24 cellular contexts compared by ENCODE assay signal in the genomic region with DNA sequence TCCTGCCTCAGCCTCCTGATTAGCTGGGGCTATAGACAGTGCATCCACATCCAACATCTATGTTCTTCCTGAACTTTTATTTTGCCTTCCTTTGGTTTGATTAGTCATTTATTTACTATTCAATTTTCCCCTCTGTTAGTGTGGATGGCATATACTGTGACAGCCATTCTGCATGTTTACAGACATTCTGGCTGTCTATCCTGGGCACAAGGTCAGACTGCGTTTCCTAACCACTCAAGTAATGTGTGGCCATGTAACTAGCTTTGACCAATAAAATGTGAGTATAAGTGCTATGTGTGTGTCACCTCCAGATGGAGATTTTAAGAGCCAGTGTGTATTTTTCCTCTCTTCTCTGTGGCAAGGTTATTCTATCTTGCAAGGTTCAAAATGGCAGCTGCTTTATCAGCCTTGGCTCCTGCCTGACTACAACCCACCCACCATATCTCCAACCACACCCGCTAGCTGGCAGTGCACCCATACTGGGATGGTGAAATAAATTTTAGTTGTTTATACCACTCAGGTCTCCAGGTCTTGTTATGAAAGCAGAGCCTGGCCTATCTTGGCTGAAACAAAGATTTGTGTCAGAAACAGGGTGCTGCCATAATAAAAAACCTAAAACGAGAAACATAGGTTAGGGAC. TPM values are rescaled to one million over a fixed set of nuclear protein-coding genes. Genes with fewer than 3 reads are reported as not detected.
"Had no signal": no experiment of that assay in that cellular context is flagged by ENCODE, and none has a peak within 500 bp of the region (broad histone marks: within the 10 kb centered on the region; RNA-seq: fewer than 3 reads in every experiment).

No MANE protein-coding gene starts in this region.

- DNase-seq: effector CD4-positive, alpha-beta T cell; endodermal cell; gastrocnemius medialis; glutamatergic neuron; immature natural killer cell; left ventricle myocardium inferior; lower lobe of right lung; nephron progenitor cell; stimulated activated CD4-positive, alpha-beta T cell treated with anti-CD3 and anti-CD28 coated beads, Interleukin-2, amount 100 ng/mL, for 48 hours; stimulated activated naive CD8-positive, alpha-beta T cell treated with anti-CD3 and anti-CD28 coated beads, Interleukin-15, Interleukin-2, amounts not matched to agents 100 U/mL and 50 U/mL, for 24 hours; thyroid gland had no signal

- H3K4me3 Mint-ChIP-seq: endodermal cell; immature natural killer cell; memory B cell; mesothelial cell of epicardium; nephron progenitor cell; stimulated activated effector memory CD8-positive, alpha-beta T cell treated with anti-CD3 and anti-CD28 coated beads, Interleukin-12 subunit alpha, Interleukin-12 subunit beta, amount 100 ng/mL, for 72 hours; type B pancreatic cell had no signal

- H3K4me1 ChIP-seq: left ventricle myocardium inferior, lower lobe of right lung, suprapubic skin, thyroid gland had no signal

- H3K27ac ChIP-seq: coronary artery, gastrocnemius medialis, left ventricle myocardium inferior, lower lobe of right lung, neutrophil, right atrium auricular region, suprapubic skin, thyroid gland had no signal

- H3K9me3 ChIP-seq: gastrocnemius medialis, left ventricle myocardium inferior, lower lobe of right lung, neutrophil, right atrium auricular region, suprapubic skin, thyroid gland had no signal

- H3K27ac Mint-ChIP-seq: endodermal cell; immature natural killer cell; memory B cell; mesothelial cell of epicardium; nephron progenitor cell; stimulated activated effector memory CD8-positive, alpha-beta T cell treated with anti-CD3 and anti-CD28 coated beads, Interleukin-12 subunit alpha, Interleukin-12 subunit beta, amount 100 ng/mL, for 72 hours; type B pancreatic cell had no signal

- H3K36me3 ChIP-seq: gastrocnemius medialis, left ventricle myocardium inferior, lower lobe of right lung, neutrophil, right atrium auricular region, suprapubic skin, thyroid gland had no signal

- ATAC-seq: esophagus mucosa; gastrocnemius medialis; lower lobe of right lung; stimulated activated effector memory CD8-positive, alpha-beta T cell treated with anti-CD3 and anti-CD28 coated beads, Interleukin-12 subunit alpha, Interleukin-12 subunit beta, amount 100 ng/mL, for 72 hours; stimulated activated naive CD8-positive, alpha-beta T cell treated with anti-CD3 and anti-CD28 coated beads, Interleukin-15, Interleukin-2, amounts not matched to agents 100 U/mL and 50 U/mL, for 24 hours had no signal

- H3K27me3 ChIP-seq: gastrocnemius medialis, neutrophil, right atrium auricular region, suprapubic skin, thyroid gland had no signal

- H3K9me3 Mint-ChIP-seq: endodermal cell; memory B cell; mesothelial cell of epicardium; nephron progenitor cell; stimulated activated effector memory CD8-positive, alpha-beta T cell treated with anti-CD3 and anti-CD28 coated beads, Interleukin-12 subunit alpha, Interleukin-12 subunit beta, amount 100 ng/mL, for 72 hours; type B pancreatic cell had no signal

- H3K36me3 Mint-ChIP-seq: immature natural killer cell; memory B cell; mesothelial cell of epicardium; stimulated activated effector memory CD8-positive, alpha-beta T cell treated with anti-CD3 and anti-CD28 coated beads, Interleukin-12 subunit alpha, Interleukin-12 subunit beta, amount 100 ng/mL, for 72 hours; type B pancreatic cell had no signal

- H3K4me1 Mint-ChIP-seq: immature natural killer cell had no signal

- H3K4me3 ChIP-seq: coronary artery, gastrocnemius medialis, left ventricle myocardium inferior, lower lobe of right lung, right atrium auricular region, smooth muscle cell, suprapubic skin, thyroid gland had no signal

RNA-seq across cellular contexts. Expression of a gene that starts 32.2 kb away (rescaled TPM):
- total RNA-seq: endothelial cell of umbilical vein, gastrocnemius medialis, lower lobe of right lung, osteocyte, posterior vena cava, smooth muscle cell, thyroid gland had no signal
